Comparison of ENCODE assay signal across 7 cellular contexts in genomic region chr21:34748862-34749261, GRCh38.
"Had no signal": no experiment of that assay in that cellular context is flagged by ENCODE, and none has a peak within 500 bp of the region (broad histone marks: within the 10 kb centered on the region; RNA-seq: fewer than 3 reads in every experiment).

No MANE protein-coding gene starts in this region.

- ATAC-seq: GM12878 had no signal

- DNase-seq: GDM1 had no signal

- H3K4me3 ChIP-seq: GM12878 had no signal

- FAIRE-seq: G401.6, GM12878, GM12891, GM12892, GM18507, GM19239 had no signal
